In the genomic region with DNA sequence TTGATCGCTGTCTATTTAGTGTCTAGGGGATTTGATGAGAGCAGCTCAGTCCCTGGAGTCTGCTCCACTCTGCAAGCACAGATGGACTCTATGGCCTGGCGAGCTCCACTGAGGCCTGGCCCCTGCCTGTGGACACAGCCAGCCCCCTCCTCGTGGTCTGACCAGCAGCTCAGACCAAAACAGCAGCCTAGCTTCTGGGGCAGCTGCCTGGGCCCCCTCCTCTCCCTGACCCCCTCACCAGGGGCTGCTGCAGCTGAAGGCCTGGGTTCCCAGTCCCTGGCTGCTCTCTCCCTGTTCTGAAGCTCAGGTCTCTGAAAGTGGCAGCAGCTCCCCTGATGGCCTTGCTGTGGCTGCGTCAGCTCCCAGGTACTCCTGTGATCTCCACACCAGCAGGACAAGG, we compare ENCODE assay signal across 7 cellular contexts. TPM values are rescaled to one million over a fixed set of nuclear protein-coding genes. Genes with fewer than 3 reads are reported as not detected.
"Had no signal": no experiment of that assay in that cellular context is flagged by ENCODE, and none has a peak within 500 bp of the region (broad histone marks: within the 10 kb centered on the region; RNA-seq: fewer than 3 reads in every experiment).

No MANE protein-coding gene starts in this region.

RNA-seq across cellular contexts. Expression of a gene that starts 3.6 kb away (rescaled TPM):
- total RNA-seq: GM23248, HFFc6, HT1080, IMR-90, K562 had no signal
- polyA plus RNA-seq: GM23248, IMR-90, K562 had no signal

RNA-seq across cellular contexts. Expression of a gene that starts 58.3 kb away (rescaled TPM):
- total RNA-seq: GM23248, H4, H7, HFFc6, HT1080, IMR-90, K562 had no signal
- polyA plus RNA-seq: GM23248, IMR-90, K562 had no signal
